In genomic region chr15:69413822-69414701, GRCh38 we compare ENCODE assay signal across 8 cellular contexts. TPM values are rescaled to one million over a fixed set of nuclear protein-coding genes. Genes with fewer than 3 reads are reported as not detected.
DNase-seq lines count a peak whose midpoint lies in the region; TF ChIP-seq lines count a peak whose summit lies in the region.

KIF23 (plus strand) TSS chr15:69414349; CDS start chr15:69414466, 117 bp downstream.

- DNase-seq in COLO668 (lab: John Stamatoyannopoulos, UW; ENCODE audit: unreplicated experiment): peak; percentile 95
- DNase-seq in GM20000 (ENCODE audit: low spot score): peak; percentile 98
- DNase-seq in HT-29 (ENCODE audit: low spot score): peak; percentile 98
- peak; percentile 94 for DNase-seq in NOMO-1 treated with DMSO at 0.1 percent for 48 hours (lab: John Stamatoyannopoulos, UW; ENCODE audit: unreplicated experiment)
- peak; percentile 83 to 88 for DNase-seq in activated CD8-positive, alpha-beta memory T cell treated with anti-CD3 and anti-CD28 coated beads for 4 hours (ENCODE audit: low read depth in 2 of 2)
- DNase-seq in mesenchymal stem cell: peak; percentile 98
- peak; percentile 83 for DNase-seq in stimulated activated CD8-positive, alpha-beta memory T cell treated with anti-CD3 and anti-CD28 coated beads, Interleukin-12 subunit alpha, Interleukin-12 subunit beta, amount 100 ng/mL, for 4 hours (ENCODE audit: low read depth)

- peaks cover 17% of the 10 kb centered on the region for H3K79me1 ChIP-seq in mesenchymal stem cell (replicated peaks; ENCODE audit: low read length, poor library complexity, severe bottlenecking)

- peak within 1 kb of the TSS in 1 of 2 experiments; percentile 25 for H3K14ac ChIP-seq in mesenchymal stem cell (ENCODE audit: low read length in 2 of 2)

- peak within 1 kb of the TSS; percentile 87 to 89 for H3K18ac ChIP-seq in mesenchymal stem cell (ENCODE audit: low read depth in 1 of 2, low read length in 2 of 2)

- H3K4ac ChIP-seq in mesenchymal stem cell (ENCODE audit: low read depth in 1 of 2, low read length in 2 of 2): peak within 1 kb of the TSS in 1 of 2 experiments; percentile 57

- peak within 1 kb of the TSS; percentile 1 for H2BK120ac ChIP-seq in mesenchymal stem cell (ENCODE audit: low read depth, low read length)

- peak within 1 kb of the TSS; percentile 85 for H3K4me2 ChIP-seq in mesenchymal stem cell (ENCODE audit: low read length, poor library complexity, severe bottlenecking)

- peak within 1 kb of the TSS in 1 of 2 experiments; percentile 46 for H3K23ac ChIP-seq in mesenchymal stem cell (ENCODE audit: low read length in 2 of 2)

- peak within 1 kb of the TSS; percentile 87 for H2AFZ ChIP-seq in mesenchymal stem cell (ENCODE audit: low read depth, low read length)

- H3K4me3 ChIP-seq in endocrine pancreas (ENCODE audit: control insufficient read depth, insufficient read depth, low read length) (peak within 1 kb of the TSS; percentile 60), mesenchymal stem cell (ENCODE audit: insufficient read depth in 1 of 2, low read depth in 1 of 2, low read length in 2 of 2) (peak within 1 kb of the TSS; percentile 91)

- H4K91ac ChIP-seq in mesenchymal stem cell (ENCODE audit: low read length): peak within 1 kb of the TSS; percentile 30

- 2% methylated on average over 54 of the region's 78 CpGs for WGBS in mesenchymal stem cell

- no peaks in the 10 kb centered on the region for H3K9me3 ChIP-seq in endocrine pancreas (ENCODE audit: control insufficient read depth, low read length)
- H3K9me3 ChIP-seq in mesenchymal stem cell (ENCODE audit: control insufficient read depth, low read length): no peaks in the 10 kb centered on the region

- peak within 1 kb of the TSS; percentile 38 for H4K8ac ChIP-seq in mesenchymal stem cell (ENCODE audit: low read length)

- no peaks in the 10 kb centered on the region for H3K4me1 ChIP-seq in endocrine pancreas (ENCODE audit: control insufficient read depth, insufficient read depth, low read length)
- peaks cover 6% of the 10 kb centered on the region for H3K4me1 ChIP-seq in mesenchymal stem cell (ENCODE audit: control insufficient read depth, insufficient read depth, low read depth, low read length)

- no peak for TF ChIP-seq CTCF in GM20000 (IDR thresholded peaks at IDR 0.05; ENCODE audit: extremely low read depth, missing control alignments)

- peak within 1 kb of the TSS; percentile 93 for H3K27ac ChIP-seq in mesenchymal stem cell (ENCODE audit: low read length, poor library complexity, severe bottlenecking)

- H3K36me3 ChIP-seq in endocrine pancreas (ENCODE audit: control insufficient read depth, insufficient read depth, low read length) (no peaks in the 10 kb centered on the region), mesenchymal stem cell (ENCODE audit: control insufficient read depth in 1 of 2, insufficient read depth in 2 of 2, low read depth in 1 of 2, low read length in 2 of 2) (peaks cover 0 to under 1% of the 10 kb centered on the region in 2 experiments)

- peak within 1 kb of the TSS; percentile 95 for H2BK5ac ChIP-seq in mesenchymal stem cell (ENCODE audit: low read depth, low read length, poor library complexity, severe bottlenecking)

- H2BK12ac ChIP-seq in mesenchymal stem cell (ENCODE audit: low read length in 2 of 2): no peak within 1 kb of the TSS

- no peak within 1 kb of the TSS for H3K9ac ChIP-seq in endocrine pancreas (ENCODE audit: control insufficient read depth, insufficient read depth, low read length)
- H3K9ac ChIP-seq in mesenchymal stem cell (ENCODE audit: low read length): peak within 1 kb of the TSS; percentile 95

- H3K27me3 ChIP-seq in endocrine pancreas (ENCODE audit: control insufficient read depth, insufficient read depth, low read length): no peaks in the 10 kb centered on the region
- no peaks in the 10 kb centered on the region for H3K27me3 ChIP-seq in mesenchymal stem cell (ENCODE audit: control insufficient read depth in 1 of 2, insufficient read depth in 1 of 2, low read length in 2 of 2)

- H2BK15ac ChIP-seq in mesenchymal stem cell (ENCODE audit: low read depth, poor library complexity, severe bottlenecking): peak within 1 kb of the TSS; percentile 39

- no peak within 1 kb of the TSS for H2AK5ac ChIP-seq in mesenchymal stem cell (ENCODE audit: low read length, severe bottlenecking)

RNA-seq across cellular contexts. Expression of gene KIF23, which starts in this region (rescaled TPM):
- 66.8 and 82.2 TPM in 2 replicates for total RNA-seq in HT-29 (2014; rRNA removed; shearing (Covaris generic))
- polyA plus RNA-seq in mesenchymal stem cell (2013, experiment 1 of 2): 6.7 TPM
- 6.7 TPM for polyA plus RNA-seq in mesenchymal stem cell (2013, experiment 2 of 2)

Comparison
In these comparisons a context has a peak if more than half of its experiments do, and no peak if none do; other contexts are left out.
1. Peak in every context shown above with its lines: DNase-seq, H3K4me3 ChIP-seq and H3K27ac ChIP-seq.